Comparison of ENCODE assay signal across 1 cellular context in the genomic region with DNA sequence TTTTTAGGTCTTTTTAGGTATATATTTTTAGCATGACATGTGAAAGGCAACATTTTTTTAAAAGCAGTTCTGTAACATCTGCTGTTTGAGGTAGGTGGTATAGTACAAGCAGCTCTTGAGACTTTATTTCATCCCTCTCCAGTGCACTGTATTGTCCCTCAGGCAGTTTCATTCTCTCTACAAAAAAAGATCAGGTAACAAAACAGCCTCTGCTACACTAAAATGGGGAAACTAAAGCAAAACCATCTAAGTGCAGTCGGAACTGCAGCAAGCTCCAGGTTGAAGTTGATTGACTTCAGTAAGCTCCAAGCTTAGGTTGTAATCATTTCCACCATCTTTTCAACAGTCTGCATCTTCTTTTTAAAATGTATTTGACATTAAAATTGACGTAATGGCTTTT.
TF ChIP-seq lines count a peak whose summit lies in the region.

No MANE protein-coding gene starts in this region.

TF ChIP-seq in A549, 52 proteins besides CTCF, POLR2A, EP300 and RAD21 (continued from another document):
- TF ChIP-seq REST (IDR thresholded peaks at IDR 0.05), result no peak
